In genomic region chr3:4593014-4593413, GRCh38 we compare ENCODE assay signal across 7 cellular contexts.
"Had no signal": no experiment of that assay in that cellular context is flagged by ENCODE, and none has a peak within 500 bp of the region (broad histone marks: within the 10 kb centered on the region; RNA-seq: fewer than 3 reads in every experiment).

No MANE protein-coding gene starts in this region.

- DNase-seq: H9, HCEC 1CT, HFFc6 had no signal

- ATAC-seq: GM23338, HepG2 had no signal

- H3K27me3 Mint-ChIP-seq: IgD-negative memory B cell had no signal

- H3K9me3 Mint-ChIP-seq: GM23338, H9, HFFc6 had no signal

- H3K27ac Mint-ChIP-seq: GM23338, HFFc6 had no signal

- H3K27ac ChIP-seq: HL-60 had no signal

- H3K4me3 Mint-ChIP-seq: GM23338, H9, HFFc6 had no signal

- H3K4me3 ChIP-seq: GM23338 had no signal
